16 cellular contexts compared by ENCODE assay signal in the genomic region with DNA sequence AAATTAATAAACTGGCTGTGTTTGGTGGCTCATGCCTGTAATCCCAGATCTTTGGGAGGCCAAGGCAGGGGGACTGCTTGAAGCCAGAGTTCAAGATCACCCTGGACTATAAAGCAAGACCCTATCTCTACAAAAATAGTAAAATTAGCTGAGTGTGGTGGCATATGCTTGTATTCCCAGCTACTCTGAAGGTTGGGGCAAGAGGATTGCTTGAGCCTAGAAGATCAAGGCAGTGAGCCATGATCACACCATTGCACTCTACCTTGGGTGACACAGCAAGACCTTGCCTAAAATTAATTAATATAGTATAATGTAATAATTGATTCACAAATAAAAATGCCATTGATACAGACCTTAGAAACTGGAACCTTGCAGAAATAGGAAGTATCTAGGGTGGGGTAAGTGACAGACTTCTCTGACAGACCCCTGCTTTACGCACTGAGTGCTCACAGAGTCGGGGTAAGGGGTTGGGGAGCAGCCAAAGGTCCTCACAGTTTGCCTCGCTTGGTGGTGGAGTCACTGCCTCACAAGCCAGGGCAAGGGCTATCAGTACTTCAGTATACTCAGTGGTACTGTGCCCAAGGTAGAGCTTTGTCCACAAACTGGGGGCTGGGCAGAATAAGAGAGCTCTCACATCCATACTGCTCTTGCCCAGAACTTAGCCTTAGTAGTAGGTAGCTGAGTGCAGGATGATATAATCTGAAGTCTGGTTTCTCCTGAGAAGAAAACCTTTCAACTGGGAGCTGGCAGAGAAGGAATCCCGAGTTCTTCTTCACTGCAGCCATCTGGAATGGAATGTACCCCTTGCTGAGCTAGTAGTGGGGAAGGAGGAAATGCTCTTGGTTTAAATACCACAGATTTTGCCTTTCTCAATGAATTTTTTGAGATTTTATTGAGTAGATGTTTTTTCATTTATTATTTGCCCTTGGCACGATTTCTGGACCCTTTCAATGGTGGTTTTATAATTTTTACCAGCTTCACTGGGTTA.
DNase-seq lines count a peak whose midpoint lies in the region; ATAC-seq lines count a peak whose summit lies in the region.
"Had no signal": no experiment of that assay in that cellular context is flagged by ENCODE, and none has a peak within 500 bp of the region (broad histone marks: within the 10 kb centered on the region; RNA-seq: fewer than 3 reads in every experiment).

No MANE protein-coding gene starts in this region.

- ATAC-seq in GM21381 (IDR thresholded peaks at IDR 0.05; ENCODE audit: unreplicated experiment) (no peak), HG02623 (IDR thresholded peaks at IDR 0.05; ENCODE audit: unreplicated experiment) (no peak)
- ATAC-seq: gastrocnemius medialis, left lung had no signal

- peak; percentile 11 for DNase-seq in GM04504 (ENCODE audit: low read depth)
- peak; percentile 38 for DNase-seq in amniotic epithelial cell (ENCODE audit: low read depth)
- peak; percentile 44 for DNase-seq in hepatic stellate cell (ENCODE audit: low spot score)
- DNase-seq in renal cortical epithelial cell (ENCODE audit: low read depth): peak; percentile 67
- no peak for DNase-seq in NCI-H774 (lab: John Stamatoyannopoulos, UW)
- no peak for DNase-seq in NCI-H510A treated with DMSO at 0.1 percent for 48 hours (lab: John Stamatoyannopoulos, UW)
- DNase-seq: activated T-cell treated with anti-CD3 and anti-CD28 coated beads, Interleukin-2, amount 50 U/mL, for 1 hour; CD4-positive, alpha-beta memory T cell; effector CD8-positive, alpha-beta T cell; gastrocnemius medialis; left lung; natural killer cell; NCI-H1105 treated with DMSO at 0.1 percent for 48 hours; sigmoid colon had no signal

Comparison
In these comparisons a context has a peak if more than half of its experiments do, and no peak if none do; other contexts are left out.
1. DNase-seq: peak in GM04504 (single experiment), amniotic epithelial cell (single experiment), hepatic stellate cell (single experiment) and renal cortical epithelial cell (single experiment); none in NCI-H774 (single experiment) and NCI-H510A treated with DMSO at 0.1 percent for 48 hours (single experiment).